In genomic region chr9:110152704-110153374, GRCh38 we compare ENCODE assay signal across 8 cellular contexts. TPM values are rescaled to one million over a fixed set of nuclear protein-coding genes. Genes with fewer than 3 reads are reported as not detected.
DNase-seq lines count a peak whose midpoint lies in the region; ATAC-seq, FAIRE-seq and TF ChIP-seq lines count a peak whose summit lies in the region.

No MANE protein-coding gene starts in this region.

- H3K4me3 Mint-ChIP-seq in brain, result no peak overlapping the region

- POLR2A ChIA-PET in HepG2 (lab: Yijun Ruan, JAX), result no interaction called here

- H3K36me3 ChIP-seq in HepG2 (replicated peaks in 1 of 2; ENCODE audit: control insufficient read depth in 1 of 2, insufficient read depth in 2 of 2, low read length in 2 of 2) (peaks cover 0 to 9% of the 10 kb centered on the region in 2 experiments), aorta (ENCODE audit: control insufficient read depth in 1 of 2, insufficient read depth in 2 of 2, low read length in 1 of 2) (peaks cover 0 to 3% of the 10 kb centered on the region in 2 donors)

- peak; percentile 93 to 95 for TF ChIP-seq CTCF in brain (conservative IDR thresholded peaks at IDR 0.05)
- peak; percentile 87 for TF ChIP-seq CTCF in HepG2 (CRISPR knock-in tag; IDR thresholded peaks at IDR 0.05)

- TF ChIP-seq EP300 in HepG2 (IDR thresholded peaks at IDR 0.05; ENCODE audit: low read depth in 2 of 2, low read length in 2 of 2), result no peak
- TF ChIP-seq EP300 in HepG2 (CRISPR knock-in tag; IDR thresholded peaks at IDR 0.05; ENCODE audit: borderline replicate concordance), result no peak

- TF ChIP-seq POLR2A in HepG2 (IDR thresholded peaks at IDR 0.05; ENCODE audit: insufficient read depth in 1 of 2, low read depth in 2 of 2, low read length in 2 of 2), result no peak

- peaks cover 0 to 13% (median 2%) of the 10 kb centered on the region in 5 experiments for H3K9me3 Mint-ChIP-seq in brain

- in situ Hi-C loops in HepG2 (cut with HindIII; ENCODE audit: extremely low pct_ligation_motif_present, low pct_unique_long_range_greater_than_20kb), result loop anchor here (5.0 to 10.0 kb wide), 3 partner anchors 96 to 568 kb away; no protein-coding TSS in a partner anchor

- H3K4me1 ChIP-seq in HepG2 (ENCODE audit: insufficient read depth, low read length), result peaks cover 20% of the 10 kb centered on the region
- H3K4me1 ChIP-seq in aorta (ENCODE audit: control insufficient read depth in 1 of 2, insufficient read depth in 2 of 2, low read length in 2 of 2), result peaks cover 11 to 12% of the 10 kb centered on the region in 2 donors

- H3K27me3 Mint-ChIP-seq in brain, result peaks cover 6% of the 10 kb centered on the region

- peak; percentile 82 for TF ChIP-seq RAD21 in HepG2 (CRISPR knock-in tag; IDR thresholded peaks at IDR 0.05)

- peaks cover 12% of the 10 kb centered on the region for H3K36me3 Mint-ChIP-seq in brain

- no peak overlapping the region for H2AFZ ChIP-seq in HepG2 (ENCODE audit: low read length)

- no peak overlapping the region for H3K9ac ChIP-seq in HepG2 (ENCODE audit: insufficient read depth, low read depth, low read length)

- 67% methylated on average over 3 of the region's 3 CpGs for WGBS in HepG2 (ENCODE audit: low lambda C conversion rate)
- 45 to 48% methylated on average over 3 of the region's 3 CpGs for WGBS in aorta, 2 donors

- H3K4me3 ChIP-seq in HepG2 (replicated peaks in 1 of 3; ENCODE audit: insufficient read depth in 1 of 3, low read depth in 2 of 3, low read length in 3 of 3), result no peak overlapping the region
- H3K4me3 ChIP-seq in aorta (ENCODE audit: low read length in 2 of 2), result no peak overlapping the region

- peaks cover 11% of the 10 kb centered on the region for H3K79me2 ChIP-seq in HepG2 (ENCODE audit: insufficient read depth, low read length)

- intact Hi-C loops in HepG2 (cut with micrococcal nuclease; ENCODE audit: unreplicated experiment) (loop anchor here (1.0 to 5.0 kb wide), 4 partner anchors 71 to 579 kb away; no protein-coding TSS in a partner anchor), aorta (cut with DNase I) (loop anchor here (2.0 to 5.0 kb wide), 2 partner anchors 246 to 250 kb away; no protein-coding TSS in a partner anchor)

- H3K27ac ChIP-seq in HepG2 (ENCODE audit: extremely low read length, insufficient read depth, low read length), result no peak overlapping the region
- no peak overlapping the region for H3K27ac ChIP-seq in aorta (ENCODE audit: low read depth in 1 of 2, low read length in 2 of 2)

- H3K4me1 Mint-ChIP-seq in brain, result peaks cover 37% of the 10 kb centered on the region

- FAIRE-seq in HepG2 (lab: Jason Lieb, UNC), result peak; percentile 77

- H3K27me3 ChIP-seq in HepG2 (ENCODE audit: control insufficient read depth in 1 of 2, insufficient read depth in 2 of 2, low read length in 2 of 2), result no peaks in the 10 kb centered on the region
- no peaks in the 10 kb centered on the region for H3K27me3 ChIP-seq in aorta (ENCODE audit: control insufficient read depth in 1 of 2, insufficient read depth in 2 of 2, low read length in 1 of 2)

- BruUV-seq in HepG2 (replicated peaks; lab: Mats Ljungman, UMichigan), result no TSS peak

- CTCF ChIA-PET in HepG2 (lab: Yijun Ruan, JAX; ENCODE audit: low intra/inter-chr PET ratio, low total read pairs), result interaction anchor here (0.9 to 3.2 kb wide), 4 partner anchors 95 to 578 kb away, joined by 3 to 28 read pairs (median 6); no protein-coding TSS in a partner anchor

- DNase-seq in DMS153 treated with DMSO at 0.1 percent for 48 hours (lab: John Stamatoyannopoulos, UW; ENCODE audit: unreplicated experiment), result peak; percentile 61
- DNase-seq in NCI-H748 (lab: John Stamatoyannopoulos, UW; ENCODE audit: unreplicated experiment), result peak; percentile 77
- DNase-seq in HepG2 (ENCODE audit: low spot score), result peak; percentile 63
- DNase-seq in aorta, result no peak

- H3K4me2 ChIP-seq in HepG2 (ENCODE audit: low read depth, low read length), result no peak overlapping the region

- H3K27ac Mint-ChIP-seq in brain, result peak overlapping the region in 2 of 5 experiments; percentile 51 to 75

- no peaks in the 10 kb centered on the region for H3K9me3 ChIP-seq in HepG2 (ENCODE audit: low read length)
- H3K9me3 ChIP-seq in aorta (ENCODE audit: control insufficient read depth, low read length), result peaks cover 2% of the 10 kb centered on the region

- peaks cover 5% of the 10 kb centered on the region; the same call in 1 of the 2 replicates for H4K20me1 ChIP-seq in HepG2 (ENCODE audit: insufficient read depth, low read length)

- peak; percentile 23 for ATAC-seq in HG02798 (IDR thresholded peaks at IDR 0.05; ENCODE audit: poor library complexity, unreplicated experiment)
- peak; percentile 74 for ATAC-seq in HepG2
- ATAC-seq in aorta (ENCODE audit: low FRiP score), result peak; percentile 31
- ATAC-seq in GM19328 (IDR thresholded peaks at IDR 0.05; ENCODE audit: unreplicated experiment), result no peak
- no peak for ATAC-seq in GM21619 (IDR thresholded peaks at IDR 0.05; ENCODE audit: unreplicated experiment)

TF ChIP-seq in HepG2, 621 proteins besides CTCF, POLR2A, EP300 and RAD21 (continues in another document):
- no peak for TF ChIP-seq SAP130 (CRISPR knock-in tag; IDR thresholded peaks at IDR 0.05; ENCODE audit: low read depth)
- TF ChIP-seq, protein P1, sequence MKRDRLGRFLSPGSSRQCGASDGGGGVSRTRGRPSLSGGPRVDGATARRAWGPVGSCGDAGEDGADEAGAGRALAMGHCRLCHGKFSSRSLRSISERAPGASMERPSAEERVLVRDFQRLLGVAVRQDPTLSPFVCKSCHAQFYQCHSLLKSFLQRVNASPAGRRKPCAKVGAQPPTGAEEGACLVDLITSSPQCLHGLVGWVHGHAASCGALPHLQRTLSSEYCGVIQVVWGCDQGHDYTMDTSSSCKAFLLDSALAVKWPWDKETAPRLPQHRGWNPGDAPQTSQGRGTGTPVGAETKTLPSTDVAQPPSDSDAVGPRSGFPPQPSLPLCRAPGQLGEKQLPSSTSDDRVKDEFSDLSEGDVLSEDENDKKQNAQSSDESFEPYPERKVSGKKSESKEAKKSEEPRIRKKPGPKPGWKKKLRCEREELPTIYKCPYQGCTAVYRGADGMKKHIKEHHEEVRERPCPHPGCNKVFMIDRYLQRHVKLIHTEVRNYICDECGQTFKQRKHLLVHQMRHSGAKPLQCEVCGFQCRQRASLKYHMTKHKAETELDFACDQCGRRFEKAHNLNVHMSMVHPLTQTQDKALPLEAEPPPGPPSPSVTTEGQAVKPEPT (CRISPR knock-in tag; IDR thresholded peaks at IDR 0.05; ENCODE audit: low read depth), result no peak
- TF ChIP-seq FOXK2 (IDR thresholded peaks at IDR 0.05), result no peak
- TF ChIP-seq ARID5B (CRISPR knock-in tag; IDR thresholded peaks at IDR 0.05), result 0 out of 2 replicates have a peak, but pooled peaks have one; percentile 13

RNA-seq across cellular contexts. Expression of gene C9orf152, which starts 55.1 kb away (rescaled TPM):
- polyA plus RNA-seq in brain (ENCODE audit: insufficient read depth, low read depth, low replicate concordance) (0.27 TPM), HepG2 (2011; rRNA removed) (0.18 and 0.48 TPM in 2 replicates), aorta (1 to 10 TPM in 1 of 2 donors, under 1 TPM in 1; 0.38 to 3.1 TPM)
- total RNA-seq in HepG2 (2016; rRNA removed; fragmentation: Illumina TruSeq; extraction: Trizol) (0.24 and 0.67 TPM in 2 replicates), aorta (not detected)
- total RNA-seq in HepG2 (2016; cell fraction: cytosol; rRNA removed; fragmentation: Illumina TruSeq; extraction: Trizol; ENCODE audit: low read depth), result 0.09 and 0.20 TPM in 2 replicates
- 0.24 and 0.42 TPM in 2 replicates for total RNA-seq in HepG2 (2016; cell fraction: insoluble cytoplasmic fraction; rRNA removed; fragmentation: Illumina TruSeq; extraction: Trizol)
- 0.48 and 0.56 TPM in 2 replicates for total RNA-seq in HepG2 (2016; cell fraction: membrane; rRNA removed; fragmentation: Illumina TruSeq; extraction: Trizol)
- total RNA-seq in HepG2 (2016; cell fraction: nucleus; rRNA removed; fragmentation: Illumina TruSeq; extraction: Trizol), result 0.13 TPM in 1 of 2 replicates, not detected in the other
- polyA plus RNA-seq in HepG2 (2011; cell fraction: cytosol; rRNA removed), result 0.15 and 0.16 TPM in 2 replicates
- 0.09 and 0.18 TPM in 2 replicates for polyA plus RNA-seq in HepG2 (2011; cell fraction: nucleus; rRNA removed)
- polyA plus RNA-seq in HepG2 (2012), result 0.24 and 0.53 TPM in 2 replicates
- 0.19 and 0.31 TPM in 2 replicates for polyA plus RNA-seq in HepG2 (2016; cell fraction: cytosol; fragmentation: Illumina TruSeq; extraction: Trizol; ENCODE audit: low read depth)
- polyA plus RNA-seq in HepG2 (2016; cell fraction: insoluble cytoplasmic fraction; fragmentation: Illumina TruSeq; extraction: Trizol; ENCODE audit: low read depth), result 1.7 and 2.2 TPM in 2 replicates
- polyA plus RNA-seq in HepG2 (2016; cell fraction: membrane; fragmentation: Illumina TruSeq; extraction: Trizol; ENCODE audit: low read depth), result 0.93 and 1.0 TPM in 2 replicates
- polyA plus RNA-seq in HepG2 (2016; cell fraction: nucleus; fragmentation: Illumina TruSeq; extraction: Trizol; ENCODE audit: insufficient read depth, low read depth), result 0.94 and 1.7 TPM in 2 replicates
- 0.60 TPM in 1 of 2 replicates, not detected in the other for polyA minus RNA-seq in HepG2 (2011; rRNA and poly(A)+ RNA removed; ENCODE audit: low replicate concordance)
- polyA minus RNA-seq in HepG2 (2011; cell fraction: cytosol; rRNA and poly(A)+ RNA removed), result 0.40 and 0.79 TPM in 2 replicates
- polyA minus RNA-seq in HepG2 (2011; cell fraction: nucleus; rRNA and poly(A)+ RNA removed), result 0.13 TPM in 1 of 2 replicates, not detected in the other

Comparison
In these comparisons a context has a peak if more than half of its experiments do, and no peak if none do; other contexts are left out.
1. DNase-seq: peak in DMS153 treated with DMSO at 0.1 percent for 48 hours (single experiment), NCI-H748 (single experiment) and HepG2 (single experiment); none in aorta (0 of 2).
2. ATAC-seq: peak in HG02798 (single experiment), HepG2 (single experiment) and aorta (single experiment); none in GM19328 (single experiment) and GM21619 (single experiment).